ENCODE assay signal across 23 cellular contexts in genomic region chr11:32831241-32831640, GRCh38. TPM values are rescaled to one million over a fixed set of nuclear protein-coding genes. Genes with fewer than 3 reads are reported as not detected.
DNase-seq lines count a peak whose midpoint lies in the region; ATAC-seq and TF ChIP-seq lines count a peak whose summit lies in the region.
"Had no signal": no experiment of that assay in that cellular context is flagged by ENCODE, and none has a peak within 500 bp of the region (broad histone marks: within the 10 kb centered on the region; RNA-seq: fewer than 3 reads in every experiment).

No MANE protein-coding gene starts in this region.

- H3K9me3 Mint-ChIP-seq in T-helper 1 cell treated with Interleukin-12 subunit alpha and Interleukin-12 subunit beta and Interleukin-4 antibody, amounts not matched to agents 30 μg/mL and 1 μg/mL, for 36 hours: no peaks in the 10 kb centered on the region
- H3K9me3 Mint-ChIP-seq in dendritic cell treated with granulocyte-macrophage colony-stimulating factor and Interleukin-4, amounts not matched to agents 40 ng/mL and 50 ng/mL, for 4 days: no peaks in the 10 kb centered on the region
- H3K9me3 Mint-ChIP-seq: activated B cell treated with CpG ODN at 0.5 μM for 24 hours; activated T-helper 2 cell treated with anti-CD3 and anti-CD28 coated beads, Interferon-gamma antibody, Interleukin-2, Interleukin-4, amounts not matched to agents 10 μg/mL and 5 μg/mL and 100 μg/mL, durations not matched to agents 14 hours and 24 hours and 36 hours had no signal

- peak overlapping the region; percentile 1 to 53 for H3K9ac ChIP-seq in liver (ENCODE audit: low read depth in 1 of 2, low read length in 2 of 2)
- no peak overlapping the region for H3K9ac ChIP-seq in smooth muscle cell (ENCODE audit: low read depth)

- TF ChIP-seq RAD21 in liver (IDR thresholded peaks at IDR 0.05): no peak

- no peaks in the 10 kb centered on the region for H4K20me1 ChIP-seq in smooth muscle cell (ENCODE audit: low read depth)

- H2AFZ ChIP-seq in smooth muscle cell (ENCODE audit: low read depth): no peak overlapping the region

- peaks cover 8% of the 10 kb centered on the region for H3K4me1 Mint-ChIP-seq in T-helper 1 cell treated with Interleukin-12 subunit alpha and Interleukin-12 subunit beta and Interleukin-4 antibody, amounts not matched to agents 30 μg/mL and 1 μg/mL, for 36 hours (ENCODE audit: low read depth)
- peaks cover 36% of the 10 kb centered on the region for H3K4me1 Mint-ChIP-seq in dendritic cell treated with granulocyte-macrophage colony-stimulating factor and Interleukin-4, amounts not matched to agents 40 ng/mL and 50 ng/mL, for 4 days (ENCODE audit: low read depth)

- H3K4me3 Mint-ChIP-seq in T-helper 1 cell treated with Interleukin-12 subunit alpha and Interleukin-12 subunit beta and Interleukin-4 antibody, amounts not matched to agents 30 μg/mL and 1 μg/mL, for 36 hours: peak overlapping the region; percentile 44
- H3K4me3 Mint-ChIP-seq in dendritic cell treated with granulocyte-macrophage colony-stimulating factor and Interleukin-4, amounts not matched to agents 40 ng/mL and 50 ng/mL, for 4 days: peak overlapping the region; percentile 83

- no peaks in the 10 kb centered on the region for H3K79me2 ChIP-seq in smooth muscle cell (ENCODE audit: low read depth)

- H3K27ac ChIP-seq in liver (ENCODE audit: low read depth in 1 of 2, low read length in 2 of 2) (peak overlapping the region; percentile 93 to 95), smooth muscle cell (ENCODE audit: low read depth) (no peak overlapping the region)
- H3K27ac ChIP-seq: upper lobe of left lung had no signal

- TF ChIP-seq CTCF in liver (IDR thresholded peaks at IDR 0.05; ENCODE audit: low read depth, low read length, missing input control) (no peak), smooth muscle cell (IDR thresholded peaks at IDR 0.05; ENCODE audit: borderline replicate concordance, insufficient read depth, poor library complexity, severe bottlenecking) (no peak)

- no peaks in the 10 kb centered on the region for H3K9me3 ChIP-seq in liver (ENCODE audit: control insufficient read depth in 4 of 4, low read length in 3 of 4)
- H3K9me3 ChIP-seq in smooth muscle cell (replicated peaks; ENCODE audit: low read depth): no peaks in the 10 kb centered on the region
- H3K9me3 ChIP-seq: HAP-1, upper lobe of left lung had no signal

- intact Hi-C loops in dendritic cell treated with granulocyte-macrophage colony-stimulating factor and Interleukin-4, amounts not matched to agents 40 ng/mL and 50 ng/mL, for 4 days (cut with micrococcal nuclease): loop anchor here (5.0 kb wide), 1 partner anchor 61 kb away; the partner anchor contains the start of gene QSER1

- H3F3A ChIP-seq in smooth muscle cell (ENCODE audit: low read depth): no peaks in the 10 kb centered on the region

- 42% methylated on average over 3 of the region's 3 CpGs for WGBS in liver
- WGBS in smooth muscle cell (ENCODE audit: low lambda C conversion rate): 79% methylated on average over 3 of the region's 3 CpGs

- H3K4me2 ChIP-seq in smooth muscle cell: no peak overlapping the region

- H3K27me3 ChIP-seq in liver (ENCODE audit: control insufficient read depth in 4 of 4, insufficient read depth in 4 of 4, low read length in 3 of 4): no peaks in the 10 kb centered on the region
- peaks cover 25% of the 10 kb centered on the region for H3K27me3 ChIP-seq in smooth muscle cell (ENCODE audit: low read depth)
- H3K27me3 ChIP-seq: upper lobe of left lung had no signal

- H3K4me1 ChIP-seq in liver (ENCODE audit: control insufficient read depth in 4 of 4, insufficient read depth in 4 of 4, low read length in 3 of 4): peaks cover 3 to 26% (median 11%) of the 10 kb centered on the region in 4 donors
- H3K4me1 ChIP-seq in smooth muscle cell (ENCODE audit: low read depth): peaks cover 7% of the 10 kb centered on the region

- no peak overlapping the region for H3K27ac Mint-ChIP-seq in T-helper 1 cell treated with Interleukin-12 subunit alpha and Interleukin-12 subunit beta and Interleukin-4 antibody, amounts not matched to agents 30 μg/mL and 1 μg/mL, for 36 hours
- no peak overlapping the region for H3K27ac Mint-ChIP-seq in dendritic cell treated with granulocyte-macrophage colony-stimulating factor and Interleukin-4, amounts not matched to agents 40 ng/mL and 50 ng/mL, for 4 days
- H3K27ac Mint-ChIP-seq: activated B cell treated with CpG ODN at 0.5 μM for 24 hours; activated T-helper 2 cell treated with anti-CD3 and anti-CD28 coated beads, Interferon-gamma antibody, Interleukin-2, Interleukin-4, amounts not matched to agents 10 μg/mL and 5 μg/mL and 100 μg/mL, durations not matched to agents 14 hours and 24 hours and 36 hours had no signal

- H3K27me3 Mint-ChIP-seq in T-helper 1 cell treated with Interleukin-12 subunit alpha and Interleukin-12 subunit beta and Interleukin-4 antibody, amounts not matched to agents 30 μg/mL and 1 μg/mL, for 36 hours (ENCODE audit: low read depth): peaks cover 23% of the 10 kb centered on the region
- H3K27me3 Mint-ChIP-seq in dendritic cell treated with granulocyte-macrophage colony-stimulating factor and Interleukin-4, amounts not matched to agents 40 ng/mL and 50 ng/mL, for 4 days: no peaks in the 10 kb centered on the region

- H3K4me3 ChIP-seq in liver (ENCODE audit: low read depth in 1 of 3, low read length in 3 of 3): peak overlapping the region in 2 of 3 donors; percentile 86 to 93
- peak overlapping the region; percentile 63 for H3K4me3 ChIP-seq in smooth muscle cell

- H3K36me3 ChIP-seq in liver (ENCODE audit: control insufficient read depth in 4 of 4, insufficient read depth in 3 of 4, low read depth in 1 of 4, low read length in 3 of 4) (peaks cover 0 to 5% (median 3%) of the 10 kb centered on the region in 4 donors), smooth muscle cell (ENCODE audit: low read depth) (no peaks in the 10 kb centered on the region)
- H3K36me3 ChIP-seq: HAP-1, upper lobe of left lung had no signal

- ATAC-seq in HG03432 (IDR thresholded peaks at IDR 0.05; ENCODE audit: unreplicated experiment): no peak
- ATAC-seq in GM18498 (IDR thresholded peaks at IDR 0.05; ENCODE audit: unreplicated experiment): no peak
- ATAC-seq: left ventricle myocardium superior had no signal

- DNase-seq in T-helper 1 cell (no peak), smooth muscle cell (lab: John Stamatoyannopoulos, UW; ENCODE audit: unreplicated experiment) (no peak), islet precursor cell (no peak)
- DNase-seq: 8988T; activated B cell treated with CpG ODN at 0.5 μM for 24 hours; activated CD8-positive, alpha-beta memory T cell treated with anti-CD3 and anti-CD28 coated beads for 24 hours; C1 segment of cervical spinal cord; caudate nucleus; DMS53; foreskin fibroblast; left ventricle myocardium superior; NCI-H1436; stimulated activated CD4-positive, alpha-beta T cell treated with anti-CD3 and anti-CD28 coated beads, Interleukin-12 subunit alpha, Interleukin-12 subunit beta, amount 100 ng/mL, for 4 hours; SW 1271; upper lobe of left lung had no signal

- no peaks in the 10 kb centered on the region for H3K36me3 Mint-ChIP-seq in T-helper 1 cell treated with Interleukin-12 subunit alpha and Interleukin-12 subunit beta and Interleukin-4 antibody, amounts not matched to agents 30 μg/mL and 1 μg/mL, for 36 hours (ENCODE audit: low read depth)
- peaks cover 30% of the 10 kb centered on the region for H3K36me3 Mint-ChIP-seq in dendritic cell treated with granulocyte-macrophage colony-stimulating factor and Interleukin-4, amounts not matched to agents 40 ng/mL and 50 ng/mL, for 4 days (ENCODE audit: low read depth)

TF ChIP-seq in liver, 16 proteins besides CTCF, POLR2A, EP300 and RAD21:
- TF ChIP-seq TAF1 (conservative IDR thresholded peaks at IDR 0.05) (peak; percentile 18), SP1 (IDR thresholded peaks at IDR 0.05) (peak; percentile 24), FOXA1 (IDR thresholded peaks at IDR 0.05) (no peak), REST (IDR thresholded peaks at IDR 0.05) (no peak), GABPA (IDR thresholded peaks at IDR 0.05 in 1 of 2, conservative IDR thresholded peaks at IDR 0.05 in 1 of 2) (no peak), JUND (IDR thresholded peaks at IDR 0.05) (no peak)
TF ChIP-seq in liver: peak in this region for 2.

RNA-seq across cellular contexts. Expression of gene PRRG4, which starts 1.5 kb away (rescaled TPM):
- total RNA-seq in liver (10 to 100 TPM in 1 of 2 donors, 1 to 10 TPM in 1; 6.2 to 12.0 TPM), smooth muscle cell (4.6 and 4.8 TPM in 2 replicates)
- polyA plus RNA-seq in liver (1 to 10 TPM; 3.4 to 5.7 TPM), smooth muscle cell (0.49 and 1.4 TPM in 2 replicates)

RNA-seq across cellular contexts. Expression of gene CCDC73, which starts 36.8 kb away (rescaled TPM):
- total RNA-seq in liver: under 1 TPM; 0.23 to 0.50 TPM
- polyA plus RNA-seq in liver: under 1 TPM; 0.02 to 0.43 TPM
- not detected in 2 replicates for total RNA-seq in smooth muscle cell
- polyA plus RNA-seq in smooth muscle cell: not detected in 2 replicates
- total RNA-seq: left ventricle myocardium superior, posterior vena cava had no signal
